Comparison of ENCODE assay signal across 2 cellular contexts in genomic region chr6:24595910-24596525, GRCh38.
TF ChIP-seq lines count a peak whose summit lies in the region.

No MANE protein-coding gene starts in this region.

TF ChIP-seq in HepG2, 621 proteins besides CTCF, POLR2A, EP300 and RAD21:
- TF ChIP-seq ZNF282 (IDR thresholded peaks at IDR 0.05; ENCODE audit: partially characterized antibody) (no peak), SYNCRIP (IDR thresholded peaks at IDR 0.05; ENCODE audit: insufficient read depth, low read depth, low read length) (no peak), SOX13 (IDR thresholded peaks at IDR 0.05) (no peak), SOX13 (CRISPR knock-in tag; conservative IDR thresholded peaks at IDR 0.05 in 1 of 2, IDR thresholded peaks at IDR 0.05 in 1 of 2) (no peak), TBL1XR1 (IDR thresholded peaks at IDR 0.05; ENCODE audit: borderline replicate concordance, low read length, partially characterized antibody) (no peak), EZH2 (conservative IDR thresholded peaks at IDR 0.05; ENCODE audit: low read depth, low read length) (no peak)

TF ChIP-seq in H1, 55 proteins besides CTCF, POLR2A, EP300 and RAD21:
- TF ChIP-seq SIN3A (conservative IDR thresholded peaks at IDR 0.05 in 1 of 2, IDR thresholded peaks at IDR 0.05 in 1 of 2; ENCODE audit: low read depth in 1 of 2, low read length in 2 of 2) (no peak), GABPA (IDR thresholded peaks at IDR 0.05; ENCODE audit: borderline replicate concordance, insufficient read depth, low read length) (no peak), BRCA1 (IDR thresholded peaks at IDR 0.05; ENCODE audit: low read depth, low read length) (no peak), KDM1A (IDR thresholded peaks at IDR 0.05; ENCODE audit: borderline replicate concordance, low read length) (no peak), RBBP5 (IDR thresholded peaks at IDR 0.05; ENCODE audit: borderline replicate concordance, low read depth, low read length) (no peak), E2F6 (IDR thresholded peaks at IDR 0.05) (no peak), SP4 (IDR thresholded peaks at IDR 0.05; ENCODE audit: low read length) (no peak), NANOG (IDR thresholded peaks at IDR 0.05; ENCODE audit: insufficient read depth, low read depth, low read length, poor library complexity, severe bottlenecking) (no peak), EGR1 (IDR thresholded peaks at IDR 0.05; ENCODE audit: borderline replicate concordance, low read depth, low read length) (no peak), MAFK (IDR thresholded peaks at IDR 0.05; ENCODE audit: low read depth, low read length) (no peak), TAF1 (IDR thresholded peaks at IDR 0.05; ENCODE audit: low read depth, low read length) (no peak), RXRA (IDR thresholded peaks at IDR 0.05; ENCODE audit: insufficient read depth, low read depth, low read length) (no peak), KDM4A (IDR thresholded peaks at IDR 0.05; ENCODE audit: low read depth, low read length, severe bottlenecking) (no peak)
TF ChIP-seq in H1: peak in this region for 0.
